Comparison of ENCODE assay signal across 11 cellular contexts in genomic region chr6:113103618-113104390, GRCh38.
A peak's percentile ranks its signal among the peaks of the same experiment; 100 is the strongest.
DNase-seq lines count a peak whose midpoint lies in the region; FAIRE-seq and TF ChIP-seq lines count a peak whose summit lies in the region.
"Had no signal": no experiment of that assay in that cellular context is flagged by ENCODE, and none has a peak within 500 bp of the region (broad histone marks: within the 10 kb centered on the region; RNA-seq: fewer than 3 reads in every experiment).

No MANE protein-coding gene starts in this region.

- H3K27me3 Mint-ChIP-seq in astrocyte (ENCODE audit: low read depth, unreplicated experiment), result no peaks in the 10 kb centered on the region
- H3K27me3 Mint-ChIP-seq in activated naive CD8-positive, alpha-beta T cell treated with anti-CD3 and anti-CD28 coated beads for 36 hours, result no peaks in the 10 kb centered on the region

- 35% methylated on average over 5 of the region's 5 CpGs for WGBS in hepatocyte (ENCODE audit: low lambda C conversion rate, missing lambda C conversion rate)

- TF ChIP-seq CTCF in astrocyte (IDR thresholded peaks at IDR 0.05; ENCODE audit: insufficient read depth, low read depth, low read length), result no peak
- TF ChIP-seq CTCF in hepatocyte (IDR thresholded peaks at IDR 0.05; ENCODE audit: poor library complexity), result no peak

- FAIRE-seq in astrocyte (lab: Jason Lieb, UNC), result peak; percentile 63
- FAIRE-seq: small intestine had no signal

- peaks cover 24% of the 10 kb centered on the region for H3K4me1 ChIP-seq in ACC112 (ENCODE audit: control insufficient read depth, insufficient read depth, low read length, unreplicated experiment)
- H3K4me1 ChIP-seq in astrocyte (ENCODE audit: insufficient read depth, low read length), result peaks cover 19% of the 10 kb centered on the region
- peaks cover 15% of the 10 kb centered on the region for H3K4me1 ChIP-seq in hepatocyte (ENCODE audit: insufficient read depth)

- H3K4me1 Mint-ChIP-seq in astrocyte (ENCODE audit: low read depth, unreplicated experiment), result peaks cover 19% of the 10 kb centered on the region
- H3K4me1 Mint-ChIP-seq in activated naive CD8-positive, alpha-beta T cell treated with anti-CD3 and anti-CD28 coated beads for 36 hours, result no peaks in the 10 kb centered on the region

- H3K4me2 ChIP-seq in astrocyte (ENCODE audit: low read length) (no peak overlapping the region), hepatocyte (peak overlapping the region; percentile 27)

- H3K27ac ChIP-seq in ACC112 (ENCODE audit: low read depth, low read length) (peak overlapping the region; percentile 88), astrocyte (ENCODE audit: low read depth, low read length) (peak overlapping the region; percentile 7), hepatocyte (peak overlapping the region; percentile 8)
- H3K27ac ChIP-seq: BLaER1 had no signal

- H3K4me3 Mint-ChIP-seq in astrocyte (ENCODE audit: unreplicated experiment), result no peak overlapping the region
- no peak overlapping the region for H3K4me3 Mint-ChIP-seq in activated naive CD8-positive, alpha-beta T cell treated with anti-CD3 and anti-CD28 coated beads for 36 hours

- no peaks in the 10 kb centered on the region for H4K20me1 ChIP-seq in astrocyte (ENCODE audit: insufficient read depth, low read length)
- H4K20me1 ChIP-seq in hepatocyte (ENCODE audit: insufficient read depth, poor library complexity, severe bottlenecking), result no peaks in the 10 kb centered on the region
- H4K20me1 ChIP-seq: BLaER1 had no signal

- H2AFZ ChIP-seq in ACC112 (ENCODE audit: low read length, unreplicated experiment) (peak overlapping the region; percentile 47), astrocyte (ENCODE audit: low read depth, low read length) (no peak overlapping the region), hepatocyte (no peak overlapping the region)

- H3K9me2 ChIP-seq in hepatocyte (replicated peaks; ENCODE audit: insufficient read depth), result no peaks in the 10 kb centered on the region

- peaks cover 2% of the 10 kb centered on the region for H3K9me3 Mint-ChIP-seq in astrocyte (ENCODE audit: unreplicated experiment)
- no peaks in the 10 kb centered on the region for H3K9me3 Mint-ChIP-seq in activated naive CD8-positive, alpha-beta T cell treated with anti-CD3 and anti-CD28 coated beads for 36 hours

- DNase-seq in HT-29 (ENCODE audit: low spot score), result peak; percentile 5
- peak; percentile 97 for DNase-seq in astrocyte (ENCODE audit: low read depth)
- DNase-seq in hepatocyte (ENCODE audit: low spot score), result peak; percentile 26
- no peak for DNase-seq in activated CD4-positive, alpha-beta T cell treated with anti-CD3 and anti-CD28 coated beads, Interleukin-2, amount 50 U/mL, for 4 hours
- no peak for DNase-seq in NCI-H524 treated with DMSO at 0.1 percent for 48 hours (lab: John Stamatoyannopoulos, UW)
- DNase-seq in activated naive CD8-positive, alpha-beta T cell treated with anti-CD3 and anti-CD28 coated beads for 36 hours, result no peak
- no peak for DNase-seq in NCI-H187 (lab: John Stamatoyannopoulos, UW)
- DNase-seq: amniotic stem cell, small intestine had no signal

- H3K9me3 ChIP-seq in astrocyte (ENCODE audit: insufficient read depth, low read depth, low read length), result no peaks in the 10 kb centered on the region
- H3K9me3 ChIP-seq in hepatocyte (ENCODE audit: low read depth), result no peaks in the 10 kb centered on the region
- H3K9me3 ChIP-seq: BLaER1 had no signal

- H3K36me3 ChIP-seq in ACC112 (ENCODE audit: insufficient read depth, low read length) (no peaks in the 10 kb centered on the region), astrocyte (ENCODE audit: insufficient read depth, low read length) (no peaks in the 10 kb centered on the region), hepatocyte (replicated peaks; ENCODE audit: insufficient read depth, low read depth) (no peaks in the 10 kb centered on the region)
- H3K36me3 ChIP-seq: BLaER1 had no signal

- H3K27ac Mint-ChIP-seq in astrocyte (ENCODE audit: unreplicated experiment), result peak overlapping the region; percentile 81
- H3K27ac Mint-ChIP-seq in activated naive CD8-positive, alpha-beta T cell treated with anti-CD3 and anti-CD28 coated beads for 36 hours, result no peak overlapping the region

- H3K4me3 ChIP-seq in ACC112 (ENCODE audit: low read depth, low read length) (peak overlapping the region; percentile 10; the same call in 1 of the 2 replicates), astrocyte (ENCODE audit: insufficient read depth, low read depth, low read length) (no peak overlapping the region), hepatocyte (no peak overlapping the region)
- H3K4me3 ChIP-seq: BLaER1 had no signal

- H3K27me3 ChIP-seq in ACC112 (ENCODE audit: insufficient read depth, low read length) (no peaks in the 10 kb centered on the region), astrocyte (ENCODE audit: insufficient read depth, low read length) (no peaks in the 10 kb centered on the region), hepatocyte (no peaks in the 10 kb centered on the region)
- H3K27me3 ChIP-seq: BLaER1 had no signal

- no peaks in the 10 kb centered on the region for H3K36me3 Mint-ChIP-seq in astrocyte (ENCODE audit: low read depth, unreplicated experiment)
- no peaks in the 10 kb centered on the region for H3K36me3 Mint-ChIP-seq in activated naive CD8-positive, alpha-beta T cell treated with anti-CD3 and anti-CD28 coated beads for 36 hours

- H3K79me2 ChIP-seq in ACC112 (ENCODE audit: control insufficient read depth, insufficient read depth, low read length, unreplicated experiment), result no peaks in the 10 kb centered on the region
- no peaks in the 10 kb centered on the region for H3K79me2 ChIP-seq in astrocyte (ENCODE audit: insufficient read depth, low read length)
- H3K79me2 ChIP-seq in hepatocyte, result no peaks in the 10 kb centered on the region

- no peak overlapping the region for H3K9ac ChIP-seq in astrocyte (ENCODE audit: low read length)
- H3K9ac ChIP-seq: BLaER1 had no signal

Comparison
In these comparisons a context has a peak if more than half of its experiments do, and no peak if none do; other contexts are left out.
1. H3K27ac ChIP-seq: peak in every context shown above with its lines; median percentile 88 in ACC112; 8 in hepatocyte; 7 in astrocyte.
2. DNase-seq: peak in HT-29 (single experiment), astrocyte (single experiment) and hepatocyte (single experiment); none in activated CD4-positive, alpha-beta T cell treated with anti-CD3 and anti-CD28 coated beads, Interleukin-2, amount 50 U/mL, for 4 hours (0 of 2), NCI-H524 treated with DMSO at 0.1 percent for 48 hours (single experiment), activated naive CD8-positive, alpha-beta T cell treated with anti-CD3 and anti-CD28 coated beads for 36 hours (single experiment) and NCI-H187 (0 of 2).